In genomic region chrX:11329016-11329415, GRCh38 we compare ENCODE assay signal across 1 cellular context.
TF ChIP-seq lines count a peak whose summit lies in the region.

No MANE protein-coding gene starts in this region.

TF ChIP-seq in K562, 482 proteins besides CTCF, POLR2A, EP300 and RAD21 (continued from another document):
- TF ChIP-seq E2F4 (CRISPR knock-in tag; IDR thresholded peaks at IDR 0.05; ENCODE audit: low read depth): no peak
- TF ChIP-seq ZNF57 (CRISPR knock-in tag; IDR thresholded peaks at IDR 0.05): no peak
TF ChIP-seq in K562: peak in this region for 2.
